Comparison of ENCODE assay signal across 1 cellular context in the genomic region with DNA sequence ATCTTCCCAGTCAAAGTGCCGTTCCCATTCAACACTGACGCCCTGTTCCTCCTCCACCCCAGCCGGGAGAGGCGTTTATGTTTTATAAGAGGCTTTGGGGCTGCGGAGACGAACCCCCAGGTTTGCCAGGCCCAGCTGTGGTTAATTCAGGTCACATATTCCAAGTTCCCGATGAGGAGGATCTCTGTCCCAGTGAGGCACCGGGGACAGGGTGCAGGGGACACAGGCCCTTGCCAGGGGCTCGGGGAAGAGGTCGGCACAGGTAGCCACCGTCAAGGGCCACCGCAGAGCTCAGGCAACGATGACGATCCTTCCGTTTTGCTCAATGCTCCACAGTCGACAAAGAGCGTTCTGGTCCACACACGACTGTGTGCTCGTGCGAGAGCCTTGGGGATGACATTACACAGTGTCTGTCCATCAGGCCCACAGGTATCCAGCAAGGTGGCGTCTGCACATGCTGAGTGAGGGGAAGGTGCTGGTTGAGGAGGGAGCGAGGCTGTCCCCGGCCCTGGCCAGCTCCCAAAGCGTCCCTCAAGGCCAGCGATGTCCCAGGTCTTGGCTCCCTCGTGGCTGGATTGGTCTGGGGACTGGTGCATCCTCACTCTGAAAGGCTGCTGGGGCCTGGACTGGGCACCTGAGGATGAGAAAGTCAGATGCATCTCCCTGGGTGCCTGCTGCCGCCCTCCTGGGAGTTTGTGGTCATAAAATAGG.
TF ChIP-seq lines count a peak whose summit lies in the region.

No MANE protein-coding gene starts in this region.

TF ChIP-seq in HepG2, 621 proteins besides CTCF, POLR2A, EP300 and RAD21 (continued from another document):
- TF ChIP-seq, protein P1, sequence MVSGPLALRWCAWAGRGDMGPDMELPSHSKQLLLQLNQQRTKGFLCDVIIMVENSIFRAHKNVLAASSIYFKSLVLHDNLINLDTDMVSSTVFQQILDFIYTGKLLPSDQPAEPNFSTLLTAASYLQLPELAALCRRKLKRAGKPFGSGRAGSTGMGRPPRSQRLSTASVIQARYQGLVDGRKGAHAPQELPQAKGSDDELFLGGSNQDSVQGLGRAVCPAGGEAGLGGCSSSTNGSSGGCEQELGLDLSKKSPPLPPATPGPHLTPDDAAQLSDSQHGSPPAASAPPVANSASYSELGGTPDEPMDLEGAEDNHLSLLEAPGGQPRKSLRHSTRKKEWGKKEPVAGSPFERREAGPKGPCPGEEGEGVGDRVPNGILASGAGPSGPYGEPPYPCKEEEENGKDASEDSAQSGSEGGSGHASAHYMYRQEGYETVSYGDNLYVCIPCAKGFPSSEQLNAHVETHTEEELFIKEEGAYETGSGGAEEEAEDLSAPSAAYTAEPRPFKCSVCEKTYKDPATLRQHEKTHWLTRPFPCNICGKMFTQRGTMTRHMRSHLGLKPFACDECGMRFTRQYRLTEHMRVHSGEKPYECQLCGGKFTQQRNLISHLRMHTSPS (CRISPR knock-in tag; IDR thresholded peaks at IDR 0.05; ENCODE audit: low read depth), result no peak
- TF ChIP-seq GZF1 (CRISPR knock-in tag; IDR thresholded peaks at IDR 0.05), result no peak
- TF ChIP-seq TRIM24 (CRISPR knock-in tag; IDR thresholded peaks at IDR 0.05), result no peak
- TF ChIP-seq, protein P2, sequence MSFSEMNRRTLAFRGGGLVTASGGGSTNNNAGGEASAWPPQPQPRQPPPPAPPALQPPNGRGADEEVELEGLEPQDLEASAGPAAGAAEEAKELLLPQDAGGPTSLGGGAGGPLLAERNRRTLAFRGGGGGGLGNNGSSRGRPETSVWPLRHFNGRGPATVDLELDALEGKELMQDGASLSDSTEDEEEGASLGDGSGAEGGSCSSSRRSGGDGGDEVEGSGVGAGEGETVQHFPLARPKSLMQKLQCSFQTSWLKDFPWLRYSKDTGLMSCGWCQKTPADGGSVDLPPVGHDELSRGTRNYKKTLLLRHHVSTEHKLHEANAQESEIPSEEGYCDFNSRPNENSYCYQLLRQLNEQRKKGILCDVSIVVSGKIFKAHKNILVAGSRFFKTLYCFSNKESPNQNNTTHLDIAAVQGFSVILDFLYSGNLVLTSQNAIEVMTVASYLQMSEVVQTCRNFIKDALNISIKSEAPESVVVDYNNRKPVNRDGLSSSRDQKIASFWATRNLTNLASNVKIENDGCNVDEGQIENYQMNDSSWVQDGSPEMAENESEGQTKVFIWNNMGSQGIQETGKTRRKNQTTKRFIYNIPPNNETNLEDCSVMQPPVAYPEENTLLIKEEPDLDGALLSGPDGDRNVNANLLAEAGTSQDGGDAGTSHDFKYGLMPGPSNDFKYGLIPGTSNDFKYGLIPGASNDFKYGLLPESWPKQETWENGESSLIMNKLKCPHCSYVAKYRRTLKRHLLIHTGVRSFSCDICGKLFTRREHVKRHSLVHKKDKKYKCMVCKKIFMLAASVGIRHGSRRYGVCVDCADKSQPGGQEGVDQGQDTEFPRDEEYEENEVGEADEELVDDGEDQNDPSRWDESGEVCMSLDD (CRISPR knock-in tag; IDR thresholded peaks at IDR 0.05; ENCODE audit: borderline replicate concordance), result no peak
- TF ChIP-seq, protein P3, sequence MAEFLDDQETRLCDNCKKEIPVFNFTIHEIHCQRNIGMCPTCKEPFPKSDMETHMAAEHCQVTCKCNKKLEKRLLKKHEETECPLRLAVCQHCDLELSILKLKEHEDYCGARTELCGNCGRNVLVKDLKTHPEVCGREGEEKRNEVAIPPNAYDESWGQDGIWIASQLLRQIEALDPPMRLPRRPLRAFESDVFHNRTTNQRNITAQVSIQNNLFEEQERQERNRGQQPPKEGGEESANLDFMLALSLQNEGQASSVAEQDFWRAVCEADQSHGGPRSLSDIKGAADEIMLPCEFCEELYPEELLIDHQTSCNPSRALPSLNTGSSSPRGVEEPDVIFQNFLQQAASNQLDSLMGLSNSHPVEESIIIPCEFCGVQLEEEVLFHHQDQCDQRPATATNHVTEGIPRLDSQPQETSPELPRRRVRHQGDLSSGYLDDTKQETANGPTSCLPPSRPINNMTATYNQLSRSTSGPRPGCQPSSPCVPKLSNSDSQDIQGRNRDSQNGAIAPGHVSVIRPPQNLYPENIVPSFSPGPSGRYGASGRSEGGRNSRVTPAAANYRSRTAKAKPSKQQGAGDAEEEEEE (CRISPR knock-in tag; IDR thresholded peaks at IDR 0.05; ENCODE audit: borderline replicate concordance), result no peak
- no peak for TF ChIP-seq KAT8 (CRISPR knock-in tag; IDR thresholded peaks at IDR 0.05)
- TF ChIP-seq SRY (CRISPR knock-in tag; IDR thresholded peaks at IDR 0.05), result no peak
- TF ChIP-seq ZNF616 (CRISPR knock-in tag; IDR thresholded peaks at IDR 0.05; ENCODE audit: low read depth), result no peak
- no peak for TF ChIP-seq ZNF260 (CRISPR knock-in tag; IDR thresholded peaks at IDR 0.05; ENCODE audit: borderline replicate concordance, low read depth)
- TF ChIP-seq ZNF589 (CRISPR knock-in tag; conservative IDR thresholded peaks at IDR 0.05), result no peak
